ENCODE assay signal across 11 cellular contexts in the genomic region with DNA sequence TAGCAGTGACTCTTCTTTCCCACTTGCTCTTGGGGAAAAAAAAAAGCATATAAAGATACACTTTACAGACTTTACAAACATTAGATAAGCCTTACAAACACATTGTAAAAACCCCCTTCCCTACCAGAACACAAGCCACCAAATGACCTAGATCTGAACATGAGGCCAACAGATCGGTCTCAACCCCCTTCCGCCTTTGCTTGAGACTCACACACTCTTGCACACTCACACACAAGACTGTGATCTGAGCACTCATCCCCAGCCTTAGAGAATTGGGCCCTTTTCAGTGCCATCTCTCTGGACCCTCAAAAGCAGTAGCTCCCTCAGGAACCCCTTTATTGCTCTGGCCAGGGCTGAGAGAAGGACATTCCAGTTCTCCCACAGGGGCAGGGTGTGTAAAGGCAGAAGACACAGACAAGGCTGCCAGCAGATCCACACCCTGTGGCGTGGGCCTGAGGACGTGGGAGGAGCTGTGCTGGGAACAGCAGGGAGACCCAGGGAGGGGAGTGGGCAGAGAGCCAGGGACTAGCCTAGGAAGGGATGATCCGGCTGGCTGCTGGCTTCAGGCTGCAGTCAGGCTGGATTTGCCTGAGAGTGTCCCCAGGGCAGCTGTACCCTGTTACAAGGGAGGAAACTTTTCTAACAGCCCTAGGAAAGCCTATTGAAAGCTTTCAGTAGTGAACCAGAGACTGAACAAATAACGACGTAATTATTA.
DNase-seq lines count a peak whose midpoint lies in the region; ATAC-seq and TF ChIP-seq lines count a peak whose summit lies in the region.
"Had no signal": no experiment of that assay in that cellular context is flagged by ENCODE, and none has a peak within 500 bp of the region (broad histone marks: within the 10 kb centered on the region; RNA-seq: fewer than 3 reads in every experiment).

No MANE protein-coding gene starts in this region.

- H3K79me1 ChIP-seq in mesenchymal stem cell (replicated peaks; ENCODE audit: low read length, poor library complexity, severe bottlenecking): no peaks in the 10 kb centered on the region

- TF ChIP-seq EP300 in suprapubic skin (IDR thresholded peaks at IDR 0.05): no peak

- ATAC-seq in HG03175 (IDR thresholded peaks at IDR 0.05; ENCODE audit: unreplicated experiment) (no peak), GM19455 (IDR thresholded peaks at IDR 0.05; ENCODE audit: unreplicated experiment) (no peak)

- H3K36me3 ChIP-seq in mesenchymal stem cell (ENCODE audit: control insufficient read depth in 1 of 2, insufficient read depth in 2 of 2, low read depth in 1 of 2, low read length in 2 of 2): no peaks in the 10 kb centered on the region
- H3K36me3 ChIP-seq in suprapubic skin: no peaks in the 10 kb centered on the region

- peaks cover 4% of the 10 kb centered on the region for H3K9me3 ChIP-seq in mesenchymal stem cell (ENCODE audit: control insufficient read depth, low read length)
- no peaks in the 10 kb centered on the region for H3K9me3 ChIP-seq in suprapubic skin

- H3K9ac ChIP-seq in mesenchymal stem cell (ENCODE audit: low read length): peak overlapping the region; percentile 44

- no peak overlapping the region for H2AK5ac ChIP-seq in mesenchymal stem cell (ENCODE audit: low read length, severe bottlenecking)

- peak; percentile 43 for DNase-seq in NCI-H82 treated with DMSO at 0.1 percent for 48 hours (lab: John Stamatoyannopoulos, UW; ENCODE audit: unreplicated experiment)
- peak; percentile 57 for DNase-seq in ecto neural progenitor cell (ENCODE audit: low spot score)
- DNase-seq in mesenchymal stem cell: peak; percentile 35
- peak; percentile 91 to 94 for DNase-seq in suprapubic skin (ENCODE audit: low spot score in 2 of 2)
- DNase-seq in MV-4-11 (lab: John Stamatoyannopoulos, UW): no peak
- DNase-seq in SHP77 treated with DMSO at 0.1 percent for 48 hours (lab: John Stamatoyannopoulos, UW): no peak
- DNase-seq: activated B cell treated with CpG ODN at 0.5 μM for 24 hours, erythroblast, NCI-H1105 had no signal

- WGBS in mesenchymal stem cell: 63% methylated on average over 7 of the region's 7 CpGs
- 32% methylated on average over 7 of the region's 7 CpGs for WGBS in suprapubic skin

- H2AFZ ChIP-seq in mesenchymal stem cell (ENCODE audit: low read depth, low read length): no peak overlapping the region

- peaks cover 0 to 3% of the 10 kb centered on the region in 2 experiments for H3K27me3 ChIP-seq in mesenchymal stem cell (ENCODE audit: control insufficient read depth in 1 of 2, insufficient read depth in 1 of 2, low read length in 2 of 2)
- H3K27me3 ChIP-seq in suprapubic skin: no peaks in the 10 kb centered on the region

- no peak overlapping the region for H2BK5ac ChIP-seq in mesenchymal stem cell (ENCODE audit: low read depth, low read length, poor library complexity, severe bottlenecking)

- H3K27ac ChIP-seq in mesenchymal stem cell (ENCODE audit: low read length, poor library complexity, severe bottlenecking) (no peak overlapping the region), suprapubic skin (peak overlapping the region; percentile 79)

- H3K18ac ChIP-seq in mesenchymal stem cell (ENCODE audit: low read depth in 1 of 2, low read length in 2 of 2): no peak overlapping the region

- no peak overlapping the region for H3K4ac ChIP-seq in mesenchymal stem cell (ENCODE audit: low read depth in 1 of 2, low read length in 2 of 2)

- no peak overlapping the region for H3K14ac ChIP-seq in mesenchymal stem cell (ENCODE audit: low read length in 2 of 2)

- TF ChIP-seq CTCF in suprapubic skin (IDR thresholded peaks at IDR 0.05): no peak

- no peak overlapping the region for H2BK15ac ChIP-seq in mesenchymal stem cell (ENCODE audit: low read depth, poor library complexity, severe bottlenecking)

- peaks cover 2% of the 10 kb centered on the region for H3K4me1 ChIP-seq in mesenchymal stem cell (ENCODE audit: control insufficient read depth, insufficient read depth, low read depth, low read length)
- H3K4me1 ChIP-seq in suprapubic skin: peaks cover 22% of the 10 kb centered on the region

- TF ChIP-seq POLR2A in suprapubic skin (IDR thresholded peaks at IDR 0.05): no peak

- no peak overlapping the region for H4K8ac ChIP-seq in mesenchymal stem cell (ENCODE audit: low read length)

- H3K23ac ChIP-seq in mesenchymal stem cell (ENCODE audit: low read length in 2 of 2): no peak overlapping the region

- no peak overlapping the region for H2BK12ac ChIP-seq in mesenchymal stem cell (ENCODE audit: low read length in 2 of 2)

- H3K4me3 ChIP-seq in mesenchymal stem cell (ENCODE audit: insufficient read depth in 1 of 2, low read depth in 1 of 2, low read length in 2 of 2) (no peak overlapping the region), suprapubic skin (no peak overlapping the region)

- no peak overlapping the region for H2BK120ac ChIP-seq in mesenchymal stem cell (ENCODE audit: low read depth, low read length)

- H3K4me2 ChIP-seq in mesenchymal stem cell (ENCODE audit: low read length, poor library complexity, severe bottlenecking): no peak overlapping the region

- no peak overlapping the region for H4K91ac ChIP-seq in mesenchymal stem cell (ENCODE audit: low read length)

Comparison
In these comparisons a context has a peak if more than half of its experiments do, and no peak if none do; other contexts are left out.
1. DNase-seq: peak in NCI-H82 treated with DMSO at 0.1 percent for 48 hours (single experiment), ecto neural progenitor cell (single experiment), mesenchymal stem cell (single experiment) and suprapubic skin (2 of 2); none in MV-4-11 (single experiment) and SHP77 treated with DMSO at 0.1 percent for 48 hours (single experiment).